In the genomic region with DNA sequence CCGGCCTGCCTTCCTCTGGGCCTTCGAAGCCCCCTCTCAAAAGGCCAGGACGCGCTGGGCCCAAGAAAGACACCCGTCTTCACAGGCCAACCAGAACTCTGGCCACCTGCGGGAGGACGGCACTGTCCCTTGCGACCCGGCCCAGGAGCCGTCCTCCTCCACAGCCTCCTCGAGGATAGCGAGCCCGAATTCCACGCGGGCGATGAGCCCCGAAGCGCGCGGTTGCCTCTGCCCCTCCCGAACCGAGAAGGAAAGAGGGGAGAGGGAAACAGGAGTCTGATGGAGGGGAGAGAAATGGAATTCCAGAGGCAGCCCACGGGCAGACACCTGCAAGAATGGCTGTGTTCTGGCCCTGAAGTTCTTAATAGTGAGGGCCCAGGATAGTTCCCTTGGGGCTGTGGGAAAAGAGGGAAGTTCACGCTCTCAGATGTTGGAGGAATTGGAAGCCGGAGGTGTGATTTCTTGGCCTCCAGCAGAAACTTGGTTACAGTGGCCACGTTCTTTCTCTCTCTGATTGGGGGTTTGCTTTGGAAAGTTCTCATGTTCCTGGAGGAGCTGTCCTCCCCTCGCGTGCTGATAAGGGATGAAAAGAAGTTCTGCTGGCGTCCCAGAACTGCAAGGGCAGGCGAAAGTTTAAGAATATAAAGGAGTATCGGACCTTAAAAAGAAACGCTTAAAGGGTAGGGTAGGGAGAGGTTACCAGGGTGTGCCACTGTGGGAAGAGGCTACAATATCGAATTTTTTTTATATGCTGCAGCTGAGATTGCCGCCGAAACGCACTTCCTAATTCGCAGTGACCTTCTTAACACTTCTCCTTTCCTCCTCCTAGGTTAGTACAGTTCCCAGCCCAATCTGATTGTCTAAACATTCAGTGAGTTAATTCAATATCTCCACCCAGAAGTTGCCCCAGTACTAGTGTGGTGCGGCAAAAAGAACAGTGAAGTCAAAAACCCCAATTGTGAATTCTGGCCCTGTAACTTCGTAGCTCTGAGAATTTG, we compare ENCODE assay signal across 8 cellular contexts. TPM values are rescaled to one million over a fixed set of nuclear protein-coding genes. Genes with fewer than 3 reads are reported as not detected.
DNase-seq lines count a peak whose midpoint lies in the region; TF ChIP-seq lines count a peak whose summit lies in the region.

No MANE protein-coding gene starts in this region.

- no peak overlapping the region for H3K27ac ChIP-seq in left ventricle myocardium inferior (replicated peaks)

- H3K4me1 ChIP-seq in left ventricle myocardium inferior: peaks cover 25% of the 10 kb centered on the region

- intact Hi-C loops in left ventricle myocardium inferior (cut with micrococcal nuclease): no loop called here

- H3K36me3 ChIP-seq in left ventricle myocardium inferior: no peaks in the 10 kb centered on the region

- H3K27me3 ChIP-seq in left ventricle myocardium inferior (ENCODE audit: low read depth): peaks cover 63% of the 10 kb centered on the region

- peak; percentile 29 for DNase-seq in GM03348 (ENCODE audit: low spot score)
- DNase-seq in left ventricle myocardium inferior: no peak
- DNase-seq in renal cortical epithelial cell (ENCODE audit: low read depth): peak; percentile 43
- no peak for DNase-seq in NCI-H446 treated with DMSO at 0.1 percent for 48 hours (lab: John Stamatoyannopoulos, UW)
- no peak for DNase-seq in DMS153 treated with DMSO at 0.1 percent for 48 hours (lab: John Stamatoyannopoulos, UW; ENCODE audit: unreplicated experiment)
- no peak for DNase-seq in glomerular visceral epithelial cell (ENCODE audit: extremely low spot score)
- DNase-seq in inferior parietal cortex (ENCODE audit: extremely low spot score): no peak

- H3K9me3 ChIP-seq in left ventricle myocardium inferior (replicated peaks): peaks cover 6% of the 10 kb centered on the region

- no peak for TF ChIP-seq CTCF in WI38 (IDR thresholded peaks at IDR 0.05; ENCODE audit: low read depth, low read length)
- TF ChIP-seq CTCF in left ventricle myocardium inferior (IDR thresholded peaks at IDR 0.05; ENCODE audit: borderline replicate concordance): no peak

- H3K4me3 ChIP-seq in WI38 (ENCODE audit: low read depth, low read length) (peak overlapping the region; percentile 8; the same call in 1 of the 2 replicates), left ventricle myocardium inferior (peak overlapping the region; percentile 67)

RNA-seq across cellular contexts. Expression of gene SLC44A5, which starts 5.8 kb away (rescaled TPM):
- total RNA-seq in left ventricle myocardium inferior (0.58 TPM), renal cortical epithelial cell (1.7 and 8.5 TPM in 2 replicates)

Comparison
In these comparisons a context has a peak if more than half of its experiments do, and no peak if none do; other contexts are left out.
1. DNase-seq: peak in GM03348 (single experiment) and renal cortical epithelial cell (single experiment); none in left ventricle myocardium inferior (single experiment), NCI-H446 treated with DMSO at 0.1 percent for 48 hours (single experiment), DMS153 treated with DMSO at 0.1 percent for 48 hours (single experiment), glomerular visceral epithelial cell (single experiment) and inferior parietal cortex (single experiment).